Comparison of ENCODE assay signal across 1 cellular context in the genomic region with DNA sequence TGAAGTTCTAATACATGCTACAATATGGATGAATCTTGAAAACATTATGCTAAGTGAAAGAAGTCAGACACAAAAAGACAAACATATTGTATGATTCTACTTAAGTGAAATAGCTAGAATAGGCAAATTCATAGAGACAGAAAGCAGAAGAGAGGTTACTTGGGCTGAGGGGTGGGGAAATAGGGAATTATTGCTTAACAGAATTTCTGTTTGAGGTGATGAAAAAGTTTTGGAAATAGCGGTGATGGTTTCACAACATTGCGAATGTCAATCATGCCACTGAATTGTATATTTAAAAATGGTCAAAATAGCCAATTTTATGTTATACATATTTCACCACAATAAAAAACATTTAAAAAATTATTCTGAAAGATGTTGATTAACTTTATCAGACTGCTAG.
TF ChIP-seq lines count a peak whose summit lies in the region.

No MANE protein-coding gene starts in this region.

TF ChIP-seq in K562, 482 proteins besides CTCF, POLR2A, EP300 and RAD21 (continued from another document):
- TF ChIP-seq DPF2 (IDR thresholded peaks at IDR 0.05) (no peak), ZNF175 (CRISPR knock-in tag; IDR thresholded peaks at IDR 0.05; ENCODE audit: low read depth) (no peak), CEBPG (CRISPR knock-in tag; IDR thresholded peaks at IDR 0.05) (no peak), CEBPG (tag; conservative IDR thresholded peaks at IDR 0.05 in 1 of 2, IDR thresholded peaks at IDR 0.05 in 1 of 2) (0 out of 4 replicates have a peak, but pooled peaks have one; percentile 15 to 19)
